23 cellular contexts compared by ENCODE assay signal in genomic region chr4:75886104-75886503, GRCh38. TPM values are rescaled to one million over a fixed set of nuclear protein-coding genes. Genes with fewer than 3 reads are reported as not detected.
DNase-seq lines count a peak whose midpoint lies in the region; ATAC-seq, FAIRE-seq and TF ChIP-seq lines count a peak whose summit lies in the region.
"Had no signal": no experiment of that assay in that cellular context is flagged by ENCODE, and none has a peak within 500 bp of the region (broad histone marks: within the 10 kb centered on the region; RNA-seq: fewer than 3 reads in every experiment).

No MANE protein-coding gene starts in this region.

- H3K4me3 Mint-ChIP-seq in WTC11: no peak overlapping the region
- H3K4me3 Mint-ChIP-seq: CD4-positive, alpha-beta T cell; CD8-positive, alpha-beta memory T cell had no signal

- 50% methylated on average over 6 of the region's 24 CpGs for WGBS in right lobe of liver (ENCODE audit: insufficient coverage, low coverage, low lambda C conversion rate, missing lambda C conversion rate)

- H3K36me3 ChIP-seq in H7 (replicated peaks; ENCODE audit: control insufficient read depth, insufficient read depth, low read length): no peaks in the 10 kb centered on the region
- H3K36me3 ChIP-seq in keratinocyte (ENCODE audit: control insufficient read depth in 2 of 2, extremely low read depth in 1 of 2, insufficient read depth in 2 of 2, low read length in 2 of 2): no peaks in the 10 kb centered on the region
- no peaks in the 10 kb centered on the region for H3K36me3 ChIP-seq in right lobe of liver
- H3K36me3 ChIP-seq: BE2C; BLaER1 treated with 17β-estradiol and CSF1 and Interleukin-3, amounts not matched to agents 10 nM and 100 nM had no signal

- FAIRE-seq in keratinocyte (lab: Jason Lieb, UNC): no peak
- FAIRE-seq: A204.1, GM12892 had no signal

- H3K9me1 ChIP-seq in keratinocyte (ENCODE audit: control insufficient read depth, extremely low read depth, insufficient read depth, low read length): no peaks in the 10 kb centered on the region

- dilution Hi-C loops in keratinocyte (cut with MboI; ENCODE audit: extremely low pct_ligation_motif_present, low sequenced_read_pairs): no loop called here

- no peaks in the 10 kb centered on the region for H4K20me1 ChIP-seq in keratinocyte (ENCODE audit: control insufficient read depth, extremely low read depth, insufficient read depth, low read length)
- H4K20me1 ChIP-seq: BLaER1 treated with 17β-estradiol and CSF1 and Interleukin-3, amounts not matched to agents 10 nM and 100 nM had no signal

- TF ChIP-seq POLR2A in right lobe of liver (IDR thresholded peaks at IDR 0.05): no peak

- H3K36me3 Mint-ChIP-seq in WTC11: no peaks in the 10 kb centered on the region
- H3K36me3 Mint-ChIP-seq: CD14-positive monocyte had no signal

- no peak overlapping the region for H3K4me3 ChIP-seq in AG10803 (ENCODE audit: low read length)
- H3K4me3 ChIP-seq in H7 (ENCODE audit: insufficient read depth, low read depth, low read length): no peak overlapping the region
- H3K4me3 ChIP-seq in keratinocyte (ENCODE audit: control insufficient read depth in 2 of 3, extremely low read depth in 1 of 3, insufficient read depth in 2 of 3, low read depth in 1 of 3, low read length in 3 of 3): no peak overlapping the region
- H3K4me3 ChIP-seq in right lobe of liver: no peak overlapping the region
- H3K4me3 ChIP-seq: BLaER1 treated with 17β-estradiol and CSF1 and Interleukin-3, amounts not matched to agents 10 nM and 100 nM had no signal

- ATAC-seq in WTC11 (peak; percentile 61), right lobe of liver (no peak)

- no peak overlapping the region for H3K27ac Mint-ChIP-seq in WTC11
- H3K27ac Mint-ChIP-seq: CD14-positive monocyte; CD4-positive, alpha-beta T cell; CD8-positive, alpha-beta memory T cell had no signal

- no peak for TF ChIP-seq CTCF in AG10803 (conservative IDR thresholded peaks at IDR 0.05; ENCODE audit: low read length)
- TF ChIP-seq CTCF in WTC11 (IDR thresholded peaks at IDR 0.05): no peak
- no peak for TF ChIP-seq CTCF in keratinocyte (optimal IDR thresholded peaks at IDR 0.05 in 1 of 3, IDR thresholded peaks at IDR 0.05 in 1 of 3, conservative IDR thresholded peaks at IDR 0.05 in 1 of 3; ENCODE audit: extremely low read depth in 1 of 3, insufficient read depth in 2 of 3, low read length in 3 of 3)
- TF ChIP-seq CTCF in right lobe of liver (IDR thresholded peaks at IDR 0.05): no peak

- no peaks in the 10 kb centered on the region for H3K9me3 ChIP-seq in keratinocyte (ENCODE audit: control insufficient read depth, low read depth, low read length)
- no peaks in the 10 kb centered on the region for H3K9me3 ChIP-seq in right lobe of liver
- H3K9me3 ChIP-seq: BE2C; BLaER1 treated with 17β-estradiol and CSF1 and Interleukin-3, amounts not matched to agents 10 nM and 100 nM had no signal

- no peaks in the 10 kb centered on the region for H3K4me1 Mint-ChIP-seq in WTC11
- H3K4me1 Mint-ChIP-seq: CD14-positive monocyte; CD8-positive, alpha-beta memory T cell had no signal

- no peak overlapping the region for H3K9ac ChIP-seq in keratinocyte (ENCODE audit: control insufficient read depth, extremely low read depth, insufficient read depth, low read length)
- H3K9ac ChIP-seq: BLaER1 treated with 17β-estradiol and CSF1 and Interleukin-3, amounts not matched to agents 10 nM and 100 nM had no signal

- no peaks in the 10 kb centered on the region for H3K79me2 ChIP-seq in keratinocyte (ENCODE audit: control insufficient read depth, insufficient read depth, low read length)

- DNase-seq in AG10803 (ENCODE audit: low read depth) (peak; percentile 3), H7 (peak; percentile 33), WTC11 (ENCODE audit: low spot score) (peak; percentile 18), keratinocyte (ENCODE audit: low read depth, low spot score) (no peak), G401 (ENCODE audit: low spot score) (no peak), right lobe of liver (no peak), NCI-H82 (lab: John Stamatoyannopoulos, UW) (no peak), NCI-H2196 (lab: John Stamatoyannopoulos, UW; ENCODE audit: unreplicated experiment) (no peak)
- DNase-seq: AML-193; BE2C; CD4-positive, alpha-beta T cell; CD8-positive, alpha-beta memory T cell; DMS53; DMS79 treated with DMSO at 0.1 percent for 48 hours; HCEC 1CT had no signal

- H3K27me3 Mint-ChIP-seq in WTC11 (ENCODE audit: low read depth): no peaks in the 10 kb centered on the region

- no peaks in the 10 kb centered on the region for H3K9me3 Mint-ChIP-seq in WTC11
- H3K9me3 Mint-ChIP-seq: CD14-positive monocyte; CD4-positive, alpha-beta T cell; CD8-positive, alpha-beta memory T cell had no signal

- intact Hi-C loops in right lobe of liver (cut with DNase I): no loop called here

- no peak overlapping the region for H3K27ac ChIP-seq in keratinocyte (ENCODE audit: control insufficient read depth, insufficient read depth, low read length)
- H3K27ac ChIP-seq in right lobe of liver: no peak overlapping the region
- H3K27ac ChIP-seq: 22Rv1; BLaER1 treated with 17β-estradiol and CSF1 and Interleukin-3, amounts not matched to agents 10 nM and 100 nM had no signal

- no peak overlapping the region for H2AFZ ChIP-seq in keratinocyte (ENCODE audit: control insufficient read depth, low read length)

- peak overlapping the region; percentile 10 for H3K4me2 ChIP-seq in keratinocyte (ENCODE audit: control insufficient read depth, extremely low read depth, insufficient read depth, low read depth, low read length)
- H3K4me2 ChIP-seq: BLaER1 treated with 17β-estradiol and CSF1 and Interleukin-3, amounts not matched to agents 10 nM and 100 nM had no signal

- CTCF ChIA-PET in WTC11 (lab: Charles Lee): interaction anchor here (0.5 to 2.5 kb wide), 3 partner anchors 9 to 53 kb away, joined by 3 to 14 read pairs (median 3); no protein-coding TSS in a partner anchor

- no peaks in the 10 kb centered on the region for H3K27me3 ChIP-seq in H7 (ENCODE audit: control insufficient read depth, insufficient read depth, low read length)
- peaks cover 12% of the 10 kb centered on the region for H3K27me3 ChIP-seq in keratinocyte (ENCODE audit: control insufficient read depth, extremely low read depth, insufficient read depth, low read length)
- no peaks in the 10 kb centered on the region for H3K27me3 ChIP-seq in right lobe of liver
- H3K27me3 ChIP-seq: BLaER1 treated with 17β-estradiol and CSF1 and Interleukin-3, amounts not matched to agents 10 nM and 100 nM had no signal

- in situ Hi-C loops in G401 (cut with HindIII; ENCODE audit: low sequenced_read_pairs): no loop called here

- no peaks in the 10 kb centered on the region for H3K4me1 ChIP-seq in keratinocyte (ENCODE audit: control insufficient read depth, extremely low read depth, insufficient read depth, low read length)
- no peaks in the 10 kb centered on the region for H3K4me1 ChIP-seq in right lobe of liver
- H3K4me1 ChIP-seq: BE2C; BLaER1 treated with 17β-estradiol and CSF1 and Interleukin-3, amounts not matched to agents 10 nM and 100 nM had no signal

- POLR2A ChIA-PET in WTC11 (lab: Charles Lee): no interaction called here

TF ChIP-seq in WTC11, 78 proteins besides CTCF, POLR2A, EP300 and RAD21:
- TF ChIP-seq, protein P1, sequence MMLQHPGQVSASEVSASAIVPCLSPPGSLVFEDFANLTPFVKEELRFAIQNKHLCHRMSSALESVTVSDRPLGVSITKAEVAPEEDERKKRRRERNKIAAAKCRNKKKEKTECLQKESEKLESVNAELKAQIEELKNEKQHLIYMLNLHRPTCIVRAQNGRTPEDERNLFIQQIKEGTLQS (CRISPR knock-in tag; conservative IDR thresholded peaks at IDR 0.05): no peak
- TF ChIP-seq ZNF232 (CRISPR knock-in tag; IDR thresholded peaks at IDR 0.05) (no peak), NR2C2 (CRISPR knock-in tag; IDR thresholded peaks at IDR 0.05) (no peak)

RNA-seq across cellular contexts. Expression of gene PPEF2, which starts 16.1 kb away (rescaled TPM):
- not detected in 2 replicates for total RNA-seq in H7 (2014; rRNA removed; shearing (Covaris generic))
- total RNA-seq in WTC11 (2021) (0.16 TPM in 1 of 3 replicates, not detected in the others), right lobe of liver (not detected)
- polyA plus RNA-seq in keratinocyte: 0.03 TPM in 2 of 3 replicates, not detected in the other
- not detected for polyA plus RNA-seq in keratinocyte (2011; ENCODE audit: low read depth)
- not detected in 2 replicates for polyA plus RNA-seq in keratinocyte (2011; cell fraction: cytosol; rRNA removed)
- polyA plus RNA-seq in keratinocyte (2011; cell fraction: nucleus; rRNA removed): 0.08 and 0.34 TPM in 2 replicates
- polyA plus RNA-seq in keratinocyte (2012; ENCODE audit: low replicate concordance): 0.11 TPM in 1 of 2 replicates, not detected in the other
- not detected in 3 replicates for polyA minus RNA-seq in keratinocyte
- not detected for polyA minus RNA-seq in keratinocyte (2011; cell fraction: cytosol; rRNA and poly(A)+ RNA removed)
- 0.11 TPM in 1 of 2 replicates, not detected in the other for polyA minus RNA-seq in keratinocyte (2011; cell fraction: nucleus; rRNA and poly(A)+ RNA removed)
- total RNA-seq in G401 (2014; rRNA removed; shearing (Covaris generic)): not detected in 2 replicates
- total RNA-seq: Daoy, H4 had no signal
- polyA plus RNA-seq: AG04450; CD14-positive monocyte; CD8-positive, alpha-beta memory T cell had no signal

RNA-seq across cellular contexts. Expression of gene NAAA, which starts 54.7 kb away (rescaled TPM):
- 5.5 and 7.8 TPM in 2 replicates for total RNA-seq in H7 (2014; rRNA removed; shearing (Covaris generic))
- 7.1 to 9.0 TPM (median 8.2 TPM) in 3 replicates for total RNA-seq in WTC11 (2021)
- 8.9 to 12.2 TPM (median 11.4 TPM) in 3 replicates for polyA plus RNA-seq in keratinocyte
- polyA plus RNA-seq in keratinocyte (2011; ENCODE audit: low read depth): 9.3 TPM
- 8.4 and 9.6 TPM in 2 replicates for polyA plus RNA-seq in keratinocyte (2011; cell fraction: cytosol; rRNA removed)
- polyA plus RNA-seq in keratinocyte (2011; cell fraction: nucleus; rRNA removed): 16.6 and 19.0 TPM in 2 replicates
- 6.1 and 7.3 TPM in 2 replicates for polyA plus RNA-seq in keratinocyte (2012; ENCODE audit: low replicate concordance)
- 5.0 to 14.4 TPM (median 12.8 TPM) in 3 replicates for polyA minus RNA-seq in keratinocyte
- polyA minus RNA-seq in keratinocyte (2011; cell fraction: cytosol; rRNA and poly(A)+ RNA removed): 14.4 TPM
- 12.5 and 18.6 TPM in 2 replicates for polyA minus RNA-seq in keratinocyte (2011; cell fraction: nucleus; rRNA and poly(A)+ RNA removed)
- 23.5 and 50.0 TPM in 2 replicates for total RNA-seq in G401 (2014; rRNA removed; shearing (Covaris generic))
- 10 to 100 TPM; 24.2 to 80.7 (median 41.9) TPM for total RNA-seq in right lobe of liver

Comparison
In these comparisons a context has a peak if more than half of its experiments do, and no peak if none do; other contexts are left out.
1. DNase-seq: peak in AG10803 (single experiment), H7 (single experiment) and WTC11 (single experiment); none in keratinocyte (single experiment), G401 (single experiment), right lobe of liver (0 of 3), NCI-H82 (single experiment) and NCI-H2196 (single experiment).